In genomic region chr16:69112285-69113129, GRCh38 we compare ENCODE assay signal across 9 cellular contexts. TPM values are rescaled to one million over a fixed set of nuclear protein-coding genes. Genes with fewer than 3 reads are reported as not detected.
A peak's percentile ranks its signal among the peaks of the same experiment; 100 is the strongest.
DNase-seq lines count a peak whose midpoint lies in the region; ATAC-seq, FAIRE-seq and TF ChIP-seq lines count a peak whose summit lies in the region.
"Had no signal": no experiment of that assay in that cellular context is flagged by ENCODE, and none has a peak within 500 bp of the region (broad histone marks: within the 10 kb centered on the region; RNA-seq: fewer than 3 reads in every experiment).

No MANE protein-coding gene starts in this region.

- no peak overlapping the region for H4K5ac ChIP-seq in H1 (ENCODE audit: insufficient read length, low read depth, low read length)

- intact Hi-C loops in activated CD4-positive, alpha-beta T cell treated with anti-CD3 and anti-CD28 coated beads for 36 hours (cut with DNase I, micrococcal nuclease) = no loop called here
- intact Hi-C loops in upper lobe of right lung (cut with DNase I) = loop anchor here (10.0 kb wide), 2 partner anchors 208 to 588 kb away; no protein-coding TSS in a partner anchor

- CTCF ChIA-PET in activated CD4-positive, alpha-beta T cell treated with anti-CD3 and anti-CD28 coated beads for 36 hours (lab: Charles Lee) = interaction anchor here (0.5 to 5.4 kb wide), 20 partner anchors 11 to 522 kb away, joined by 3 to 59 read pairs (median 3); partner anchors contain the start of gene SNTB2
- CTCF ChIA-PET in H1 (lab: Charles Lee; ENCODE audit: partially characterized antibody) = interaction anchor here (0.5 to 10.6 kb wide), 28 partner anchors 9 to 921 kb away, joined by 3 to 174 read pairs (median 5); no protein-coding TSS in a partner anchor

- H4K20me1 ChIP-seq in Loucy (ENCODE audit: insufficient read depth, low read length, poor library complexity, severe bottlenecking) (no peaks in the 10 kb centered on the region), H1 (replicated peaks in 1 of 2; ENCODE audit: control insufficient read depth in 1 of 2, insufficient read depth in 2 of 2, low read length in 2 of 2) (peaks cover 10 to 24% of the 10 kb centered on the region in 2 experiments)

- peak; percentile 64 to 82 for TF ChIP-seq RAD21 in H1 (IDR thresholded peaks at IDR 0.05 in 1 of 2, conservative IDR thresholded peaks at IDR 0.05 in 1 of 2; ENCODE audit: low read depth in 2 of 2, low read length in 2 of 2)

- no peak overlapping the region for H4K91ac ChIP-seq in H1 (replicated peaks; ENCODE audit: insufficient read length, low read length)

- H3K79me1 ChIP-seq in H1 (ENCODE audit: low read depth, low read length) = peaks cover 33% of the 10 kb centered on the region

- no peak overlapping the region for H2BK15ac ChIP-seq in H1 (ENCODE audit: low read length)

- H2AK5ac ChIP-seq in H1 (ENCODE audit: low read depth, low read length) = no peak overlapping the region; the same call in 1 of the 2 replicates

- H3K36me3 ChIP-seq in Loucy (ENCODE audit: insufficient read depth, low read length) (peaks cover 13% of the 10 kb centered on the region; the same call in 1 of the 2 replicates), H1 (ENCODE audit: control insufficient read depth in 2 of 4, insufficient read depth in 4 of 4, low read length in 3 of 4) (peaks cover 38 to 67% (median 64%) of the 10 kb centered on the region in 4 experiments), upper lobe of right lung (peaks cover 53% of the 10 kb centered on the region)

- ATAC-seq in activated CD4-positive, alpha-beta T cell treated with anti-CD3 and anti-CD28 coated beads for 36 hours = peak; percentile 85
- ATAC-seq in naive B cell (ENCODE audit: low read depth in 2 of 2) (peak; percentile 47 to 58), upper lobe of right lung (peak; percentile 82), GM21381 (IDR thresholded peaks at IDR 0.05; ENCODE audit: unreplicated experiment) (no peak)

- H3K56ac ChIP-seq in H1 (replicated peaks; ENCODE audit: insufficient read length, low read depth, low read length) = no peak overlapping the region

- H3K23ac ChIP-seq in H1 (ENCODE audit: insufficient read length) = no peak overlapping the region

- no peak overlapping the region for H3K4me3 Mint-ChIP-seq in activated CD4-positive, alpha-beta T cell treated with anti-CD3 and anti-CD28 coated beads for 36 hours
- no peak overlapping the region for H3K4me3 Mint-ChIP-seq in naive B cell
- H3K4me3 Mint-ChIP-seq: activated naive CD8-positive, alpha-beta T cell had no signal

- no peak overlapping the region for H4K8ac ChIP-seq in H1 (ENCODE audit: extremely low read depth, insufficient read depth, low read length)

- no peak for TF ChIP-seq EP300 in H1 (IDR thresholded peaks at IDR 0.05; ENCODE audit: borderline replicate concordance in 1 of 2, low read depth in 2 of 2, low read length in 2 of 2)

- H3K27ac ChIP-seq in H1 (ENCODE audit: low read depth, low read length) (no peak overlapping the region; the same call in 1 of the 2 replicates), upper lobe of right lung (no peak overlapping the region)

- no peaks in the 10 kb centered on the region for H3K9me3 ChIP-seq in Loucy (ENCODE audit: insufficient read depth, low read depth, low read length)
- no peaks in the 10 kb centered on the region for H3K9me3 ChIP-seq in H1 (ENCODE audit: insufficient read depth in 2 of 2, low read depth in 1 of 2, low read length in 1 of 2)
- H3K9me3 ChIP-seq in upper lobe of right lung = no peaks in the 10 kb centered on the region

- H3F3A ChIP-seq in Loucy (ENCODE audit: low read depth) = no peaks in the 10 kb centered on the region

- FAIRE-seq in H1 (lab: Jason Lieb, UNC) = peak; percentile 45

- DNase-seq in NCI-H2227 (lab: John Stamatoyannopoulos, UW; ENCODE audit: unreplicated experiment) (peak; percentile 31), NCI-H2227 treated with DMSO at 0.1 percent for 48 hours (lab: John Stamatoyannopoulos, UW) (no peak), H1 (ENCODE audit: low read depth in 1 of 2, low spot score in 2 of 2) (peak in 1 of 2 experiments; percentile 90), naive B cell (no peak), upper lobe of right lung (peak; percentile 82)
- DNase-seq in activated CD4-positive, alpha-beta T cell treated with anti-CD3 and anti-CD28 coated beads for 36 hours = peak; percentile 79

- H3K27me3 ChIP-seq in Loucy (ENCODE audit: insufficient read depth, low read length, poor library complexity, severe bottlenecking) = no peaks in the 10 kb centered on the region
- no peaks in the 10 kb centered on the region for H3K27me3 ChIP-seq in H1 (replicated peaks in 1 of 4; ENCODE audit: control insufficient read depth in 3 of 4, extremely low read depth in 1 of 4, insufficient read depth in 3 of 4, low read length in 3 of 4)
- H3K27me3 ChIP-seq in upper lobe of right lung = no peaks in the 10 kb centered on the region

- H2AFZ ChIP-seq in Loucy (ENCODE audit: low read length) (no peak overlapping the region), H1 (ENCODE audit: low read length) (no peak overlapping the region)

- no peaks in the 10 kb centered on the region for H3K9me3 Mint-ChIP-seq in activated CD4-positive, alpha-beta T cell treated with anti-CD3 and anti-CD28 coated beads for 36 hours (ENCODE audit: low read depth)
- no peaks in the 10 kb centered on the region for H3K9me3 Mint-ChIP-seq in naive B cell

- H3K9me2 ChIP-seq in Loucy (replicated peaks; ENCODE audit: low read depth, low read length) = no peaks in the 10 kb centered on the region

- peaks cover 17% of the 10 kb centered on the region for H3K36me3 Mint-ChIP-seq in activated CD4-positive, alpha-beta T cell treated with anti-CD3 and anti-CD28 coated beads for 36 hours (ENCODE audit: low read depth)
- H3K36me3 Mint-ChIP-seq in naive B cell = peaks cover 8 to 16% of the 10 kb centered on the region in 2 donors

- TF ChIP-seq POLR2A in H1 (IDR thresholded peaks at IDR 0.05; ENCODE audit: control extremely low read depth in 1 of 2, low read depth in 2 of 2, low read length in 2 of 2) = peak in 1 of 2 experiments; percentile 43; a peak in 1 of 3 replicates

- H3K23me2 ChIP-seq in H1 (ENCODE audit: low read depth, low read length) = peaks cover 8% of the 10 kb centered on the region

- POLR2A ChIA-PET in activated CD4-positive, alpha-beta T cell treated with anti-CD3 and anti-CD28 coated beads for 36 hours (lab: Charles Lee) = no interaction called here
- POLR2A ChIA-PET in H1 (lab: Charles Lee; ENCODE audit: partially characterized antibody) = interaction anchor here (0.7 to 3.8 kb wide), 9 partner anchors 8 to 269 kb away, joined by 3 to 20 read pairs (median 4); partner anchors contain the start of genes CHTF8 and UTP4

- no peak overlapping the region for H3K27ac Mint-ChIP-seq in activated CD4-positive, alpha-beta T cell treated with anti-CD3 and anti-CD28 coated beads for 36 hours
- no peak overlapping the region for H3K27ac Mint-ChIP-seq in naive B cell
- H3K27ac Mint-ChIP-seq: activated naive CD8-positive, alpha-beta T cell had no signal

- H3K4me2 ChIP-seq in Loucy (ENCODE audit: low read depth, low read length, poor library complexity, severe bottlenecking) = no peak overlapping the region
- no peak overlapping the region for H3K4me2 ChIP-seq in H1 (ENCODE audit: insufficient read depth in 1 of 2, low read depth in 2 of 2, low read length in 2 of 2)

- no peak overlapping the region for H2BK120ac ChIP-seq in H1 (replicated peaks; ENCODE audit: low read depth, low read length)

- peaks cover 8% of the 10 kb centered on the region for H3K27me3 Mint-ChIP-seq in activated CD4-positive, alpha-beta T cell treated with anti-CD3 and anti-CD28 coated beads for 36 hours
- peaks cover 9 to 20% (median 11%) of the 10 kb centered on the region in 3 donors for H3K27me3 Mint-ChIP-seq in naive B cell

- TF ChIP-seq CTCF in Loucy (conservative IDR thresholded peaks at IDR 0.05; ENCODE audit: low read length) (peak; percentile 80), H1 (IDR thresholded peaks at IDR 0.05; ENCODE audit: control extremely low read depth in 1 of 3, insufficient read depth in 1 of 3, low read depth in 1 of 3, low read length in 3 of 3) (peak; percentile 88 to 94 (median 91)), upper lobe of right lung (IDR thresholded peaks at IDR 0.05) (peak; percentile 76)

- no peaks in the 10 kb centered on the region for H3K4me1 ChIP-seq in Loucy (ENCODE audit: insufficient read depth, low read length, poor library complexity, severe bottlenecking)
- peaks cover 4 to 17% (median 12%) of the 10 kb centered on the region in 4 experiments for H3K4me1 ChIP-seq in H1 (replicated peaks in 1 of 4; ENCODE audit: control insufficient read depth in 3 of 4, insufficient read depth in 4 of 4, low read length in 3 of 4)
- peaks cover 21% of the 10 kb centered on the region for H3K4me1 ChIP-seq in upper lobe of right lung

- no peak overlapping the region for H3K4ac ChIP-seq in H1 (replicated peaks; ENCODE audit: insufficient read length, low read depth, low read length)

- peaks cover 4% of the 10 kb centered on the region for H3K4me1 Mint-ChIP-seq in activated CD4-positive, alpha-beta T cell treated with anti-CD3 and anti-CD28 coated beads for 36 hours
- peaks cover 8 to 12% (median 10%) of the 10 kb centered on the region in 3 donors for H3K4me1 Mint-ChIP-seq in naive B cell

- no peak overlapping the region for H3K9ac ChIP-seq in Loucy (ENCODE audit: low read depth, low read length, poor library complexity, severe bottlenecking)
- H3K9ac ChIP-seq in H1 (replicated peaks in 1 of 4; ENCODE audit: extremely low read depth in 1 of 4, low read depth in 3 of 4, low read length in 3 of 4) = no peak overlapping the region

- no peak overlapping the region for H3K18ac ChIP-seq in H1 (ENCODE audit: extremely low read depth, low read length)

- no peak overlapping the region for H2BK12ac ChIP-seq in H1 (ENCODE audit: low read depth, low read length)

- 59% methylated on average over 5 of the region's 6 CpGs; no CpG with 5 or more reads in 1 of the 2 experiments for WGBS in H1 (ENCODE audit: extremely low coverage in 1 of 2, insufficient coverage in 1 of 2, insufficient read length in 1 of 2, insufficient replicate concordance in 2 of 2, low coverage in 1 of 2, low lambda C conversion rate in 2 of 2, missing lambda C conversion rate in 1 of 2), 2 experiments

- H2BK5ac ChIP-seq in H1 (ENCODE audit: low read depth, low read length) = no peak overlapping the region

- no peak overlapping the region for H2BK20ac ChIP-seq in H1 (ENCODE audit: low read length)

- H3K14ac ChIP-seq in H1 (ENCODE audit: insufficient read length) = no peak overlapping the region

- H3K4me3 ChIP-seq in Loucy (ENCODE audit: low read length, poor library complexity, severe bottlenecking) (no peak overlapping the region), H1 (ENCODE audit: extremely low read depth in 1 of 4, insufficient read depth in 2 of 4, low read depth in 3 of 4, low read length in 4 of 4) (no peak overlapping the region), upper lobe of right lung (no peak overlapping the region)

- H3K79me2 ChIP-seq in Loucy (ENCODE audit: insufficient read depth, low read length) (no peaks in the 10 kb centered on the region), H1 (ENCODE audit: control insufficient read depth in 1 of 2, insufficient read depth in 2 of 2, low read length in 2 of 2) (peaks cover 8 to 46% of the 10 kb centered on the region in 2 experiments; a peak in 3 of 4 replicates)

RNA-seq across cellular contexts. Expression of gene HAS3, which starts 7.1 kb away (rescaled TPM):
- total RNA-seq in activated CD4-positive, alpha-beta T cell treated with anti-CD3 and anti-CD28 coated beads for 36 hours = under 1 TPM; 0.39 to 0.42 TPM
- 64.4 and 69.6 TPM in 2 replicates for total RNA-seq in H1 (2021; fragmentation: NEBNext Ultra II Directional; extraction: Animal tissue kit (Norgen Biotek cat#: 25700))
- polyA plus RNA-seq in H1 (2011; rRNA removed) (32.1 and 36.3 TPM in 2 replicates), naive B cell (ENCODE audit: low read depth in 6 of 6) (under 1 TPM in 4 of 6 donors, not detected in 2; 0.08 to 0.48 (median 0.28) TPM)
- polyA plus RNA-seq in H1 (2011; cell fraction: cytosol; rRNA removed) = 29.6 TPM
- 66.5 TPM for polyA plus RNA-seq in H1 (2011; cell fraction: nucleus; rRNA removed)
- polyA plus RNA-seq in H1 (2012, experiment 1 of 2) = 34.8 to 49.4 TPM (median 37.8 TPM) in 4 replicates
- polyA plus RNA-seq in H1 (2012, experiment 2 of 2) = 21.6 TPM
- 67.7 TPM for polyA plus RNA-seq in H1 (2013, experiment 1 of 2)
- 65.6 TPM for polyA plus RNA-seq in H1 (2013, experiment 2 of 2)
- 63.5 and 84.0 TPM in 2 replicates for polyA minus RNA-seq in H1 (2011; rRNA and poly(A)+ RNA removed)
- 45.7 TPM for polyA minus RNA-seq in H1 (2011; cell fraction: cytosol; rRNA and poly(A)+ RNA removed)
- 51.1 TPM for polyA minus RNA-seq in H1 (2011; cell fraction: nucleus; rRNA and poly(A)+ RNA removed)
- 8.2 TPM for total RNA-seq in upper lobe of right lung

RNA-seq across cellular contexts. Expression of gene CHTF8, which starts 19.9 kb away (rescaled TPM):
- total RNA-seq in activated CD4-positive, alpha-beta T cell treated with anti-CD3 and anti-CD28 coated beads for 36 hours = 100 to 1,000 TPM; 153 to 194 TPM
- 138 and 146 TPM in 2 replicates for total RNA-seq in H1 (2021; fragmentation: NEBNext Ultra II Directional; extraction: Animal tissue kit (Norgen Biotek cat#: 25700))
- polyA plus RNA-seq in H1 (2011; rRNA removed) (114 and 163 TPM in 2 replicates), naive B cell (ENCODE audit: low read depth in 6 of 6) (100 to 1,000 TPM; 182 to 277 (median 241) TPM)
- 142 TPM for polyA plus RNA-seq in H1 (2011; cell fraction: cytosol; rRNA removed)
- polyA plus RNA-seq in H1 (2011; cell fraction: nucleus; rRNA removed) = 134 TPM
- 121 to 142 TPM (median 125 TPM) in 4 replicates for polyA plus RNA-seq in H1 (2012, experiment 1 of 2)
- polyA plus RNA-seq in H1 (2012, experiment 2 of 2) = 205 TPM
- 85.3 TPM for polyA plus RNA-seq in H1 (2013, experiment 1 of 2)
- 88.1 TPM for polyA plus RNA-seq in H1 (2013, experiment 2 of 2)
- polyA minus RNA-seq in H1 (2011; rRNA and poly(A)+ RNA removed) = 161 and 182 TPM in 2 replicates
- polyA minus RNA-seq in H1 (2011; cell fraction: cytosol; rRNA and poly(A)+ RNA removed) = 79.5 TPM
- polyA minus RNA-seq in H1 (2011; cell fraction: nucleus; rRNA and poly(A)+ RNA removed) = 44.1 TPM
- 97.3 TPM for total RNA-seq in upper lobe of right lung

RNA-seq across cellular contexts. Expression of gene UTP4, which starts 19.9 kb away (rescaled TPM):
- total RNA-seq in activated CD4-positive, alpha-beta T cell treated with anti-CD3 and anti-CD28 coated beads for 36 hours = 100 to 1,000 TPM; 102 to 119 TPM
- 101 TPM in 2 replicates for total RNA-seq in H1 (2021; fragmentation: NEBNext Ultra II Directional; extraction: Animal tissue kit (Norgen Biotek cat#: 25700))
- polyA plus RNA-seq in H1 (2011; rRNA removed) = 71.8 and 118 TPM in 2 replicates
- 97.1 TPM for polyA plus RNA-seq in H1 (2011; cell fraction: cytosol; rRNA removed)
- polyA plus RNA-seq in H1 (2011; cell fraction: nucleus; rRNA removed) = 79.0 TPM
- 79.5 to 93.4 TPM (median 87.5 TPM) in 4 replicates for polyA plus RNA-seq in H1 (2012, experiment 1 of 2)
- polyA plus RNA-seq in H1 (2012, experiment 2 of 2) = 49.1 TPM
- 56.7 TPM for polyA plus RNA-seq in H1 (2013, experiment 1 of 2)
- polyA plus RNA-seq in H1 (2013, experiment 2 of 2) = 56.3 TPM
- 200 and 231 TPM in 2 replicates for polyA minus RNA-seq in H1 (2011; rRNA and poly(A)+ RNA removed)
- 63.9 TPM for polyA minus RNA-seq in H1 (2011; cell fraction: cytosol; rRNA and poly(A)+ RNA removed)
- 44.5 TPM for polyA minus RNA-seq in H1 (2011; cell fraction: nucleus; rRNA and poly(A)+ RNA removed)
- polyA plus RNA-seq in naive B cell (ENCODE audit: low read depth in 6 of 6) = 100 to 1,000 TPM in 1 of 6 donors, 10 to 100 TPM in 5; 45.1 to 103 (median 58.6) TPM
- 36.5 TPM for total RNA-seq in upper lobe of right lung

Comparison
In these comparisons a context has a peak if more than half of its experiments do, and no peak if none do; other contexts are left out.
1. DNase-seq: peak in NCI-H2227 (single experiment), activated CD4-positive, alpha-beta T cell treated with anti-CD3 and anti-CD28 coated beads for 36 hours (single experiment) and upper lobe of right lung (single experiment); none in NCI-H2227 treated with DMSO at 0.1 percent for 48 hours (single experiment) and naive B cell (single experiment).
2. Peak in every context shown above with its lines, with median percentiles within 50 percentile points of each other: CTCF ChIP-seq.